Comparison of ENCODE assay signal across 1 cellular context in genomic region chr2:189165656-189166380, GRCh38.
TF ChIP-seq lines count a peak whose summit lies in the region.

No MANE protein-coding gene starts in this region.

TF ChIP-seq in WTC11, 78 proteins besides CTCF, POLR2A, EP300 and RAD21 (continued from another document):
- TF ChIP-seq ZNF425 (CRISPR knock-in tag; conservative IDR thresholded peaks at IDR 0.05) (no peak), ZNF263 (CRISPR knock-in tag; IDR thresholded peaks at IDR 0.05; ENCODE audit: low read depth) (no peak), ZNF281 (CRISPR knock-in tag; IDR thresholded peaks at IDR 0.05) (no peak), HMGXB4 (CRISPR knock-in tag; IDR thresholded peaks at IDR 0.05) (no peak), JAZF1 (CRISPR knock-in tag; IDR thresholded peaks at IDR 0.05) (no peak), SOX15 (CRISPR knock-in tag; IDR thresholded peaks at IDR 0.05) (no peak), ZNF138 (CRISPR knock-in tag; conservative IDR thresholded peaks at IDR 0.05) (no peak), ELF4 (CRISPR knock-in tag; IDR thresholded peaks at IDR 0.05; ENCODE audit: low read depth) (no peak), ZBTB21 (CRISPR knock-in tag; IDR thresholded peaks at IDR 0.05; ENCODE audit: borderline replicate concordance) (no peak), ZNF671 (CRISPR knock-in tag; IDR thresholded peaks at IDR 0.05) (no peak), CREB1 (CRISPR knock-in tag; IDR thresholded peaks at IDR 0.05) (no peak), NR1H2 (CRISPR knock-in tag; IDR thresholded peaks at IDR 0.05) (no peak)
- TF ChIP-seq, protein P1, sequence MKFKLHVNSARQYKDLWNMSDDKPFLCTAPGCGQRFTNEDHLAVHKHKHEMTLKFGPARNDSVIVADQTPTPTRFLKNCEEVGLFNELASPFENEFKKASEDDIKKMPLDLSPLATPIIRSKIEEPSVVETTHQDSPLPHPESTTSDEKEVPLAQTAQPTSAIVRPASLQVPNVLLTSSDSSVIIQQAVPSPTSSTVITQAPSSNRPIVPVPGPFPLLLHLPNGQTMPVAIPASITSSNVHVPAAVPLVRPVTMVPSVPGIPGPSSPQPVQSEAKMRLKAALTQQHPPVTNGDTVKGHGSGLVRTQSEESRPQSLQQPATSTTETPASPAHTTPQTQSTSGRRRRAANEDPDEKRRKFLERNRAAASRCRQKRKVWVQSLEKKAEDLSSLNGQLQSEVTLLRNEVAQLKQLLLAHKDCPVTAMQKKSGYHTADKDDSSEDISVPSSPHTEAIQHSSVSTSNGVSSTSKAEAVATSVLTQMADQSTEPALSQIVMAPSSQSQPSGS (CRISPR knock-in tag; IDR thresholded peaks at IDR 0.05; ENCODE audit: borderline replicate concordance, low read depth): no peak
- TF ChIP-seq, protein P2, sequence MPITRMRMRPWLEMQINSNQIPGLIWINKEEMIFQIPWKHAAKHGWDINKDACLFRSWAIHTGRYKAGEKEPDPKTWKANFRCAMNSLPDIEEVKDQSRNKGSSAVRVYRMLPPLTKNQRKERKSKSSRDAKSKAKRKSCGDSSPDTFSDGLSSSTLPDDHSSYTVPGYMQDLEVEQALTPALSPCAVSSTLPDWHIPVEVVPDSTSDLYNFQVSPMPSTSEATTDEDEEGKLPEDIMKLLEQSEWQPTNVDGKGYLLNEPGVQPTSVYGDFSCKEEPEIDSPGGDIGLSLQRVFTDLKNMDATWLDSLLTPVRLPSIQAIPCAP (CRISPR knock-in tag; IDR thresholded peaks at IDR 0.05): no peak
- TF ChIP-seq, protein P3, sequence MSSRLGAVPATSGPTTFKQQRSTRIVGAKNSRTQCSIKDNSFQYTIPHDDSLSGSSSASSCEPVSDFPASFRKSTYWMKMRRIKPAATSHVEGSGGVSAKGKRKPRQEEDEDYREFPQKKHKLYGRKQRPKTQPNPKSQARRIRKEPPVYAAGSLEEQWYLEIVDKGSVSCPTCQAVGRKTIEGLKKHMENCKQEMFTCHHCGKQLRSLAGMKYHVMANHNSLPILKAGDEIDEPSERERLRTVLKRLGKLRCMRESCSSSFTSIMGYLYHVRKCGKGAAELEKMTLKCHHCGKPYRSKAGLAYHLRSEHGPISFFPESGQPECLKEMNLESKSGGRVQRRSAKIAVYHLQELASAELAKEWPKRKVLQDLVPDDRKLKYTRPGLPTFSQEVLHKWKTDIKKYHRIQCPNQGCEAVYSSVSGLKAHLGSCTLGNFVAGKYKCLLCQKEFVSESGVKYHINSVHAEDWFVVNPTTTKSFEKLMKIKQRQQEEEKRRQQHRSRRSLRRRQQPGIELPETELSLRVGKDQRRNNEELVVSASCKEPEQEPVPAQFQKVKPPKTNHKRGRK (CRISPR knock-in tag; IDR thresholded peaks at IDR 0.05; ENCODE audit: borderline replicate concordance): no peak
TF ChIP-seq in WTC11: peak in this region for 0.
